In genomic region chr7:112156412-112156811, GRCh38 we compare ENCODE assay signal across 22 cellular contexts.
"Had no signal": no experiment of that assay in that cellular context is flagged by ENCODE, and none has a peak within 500 bp of the region (broad histone marks: within the 10 kb centered on the region; RNA-seq: fewer than 3 reads in every experiment).

No MANE protein-coding gene starts in this region.

- H3K9me3 ChIP-seq: body of pancreas had no signal

- H3K27ac Mint-ChIP-seq: activated CD4-positive, alpha-beta memory T cell treated with anti-CD3 and anti-CD28 coated beads, Interleukin-2, amount 10 ng/mL, durations not matched to agents 7 days and 5 days; activated CD4-positive, alpha-beta T cell treated with anti-CD3 and anti-CD28 coated beads for 36 hours; activated naive CD4-positive, alpha-beta T cell treated with anti-CD3 and anti-CD28 coated beads, Interleukin-2, amount 10 ng/mL, durations not matched to agents 7 days and 5 days; activated naive CD8-positive, alpha-beta T cell treated with anti-CD3 and anti-CD28 coated beads for 36 hours; activated T-helper 17 cell treated with anti-CD3 and anti-CD28 coated beads, Interleukin-2, amount 50 U/mL, for 72 hours; T-helper 2 cell treated with Interferon-gamma antibody and Interleukin-4, amounts not matched to agents 5 μg/mL and 100 μg/mL, for 36 hours had no signal

- H3K27ac ChIP-seq: body of pancreas, WERI-Rb-1 had no signal

- H3K36me3 ChIP-seq: WERI-Rb-1 had no signal

- H3K4me3 ChIP-seq: body of pancreas had no signal

- ATAC-seq: body of pancreas, PC-3 had no signal

- DNase-seq: activated CD4-positive, alpha-beta memory T cell treated with anti-CD3 and anti-CD28 coated beads, Interleukin-2, amount 10 ng/mL, durations not matched to agents 7 days and 5 days; activated CD4-positive, alpha-beta T cell treated with anti-CD3 and anti-CD28 coated beads, Interleukin-2, amount 50 U/mL, for 1 hour; activated gamma-delta T cell; activated naive CD4-positive, alpha-beta T cell treated with anti-CD3 and anti-CD28 coated beads, Interleukin-2, amount 10 ng/mL, durations not matched to agents 7 days and 5 days; activated naive CD8-positive, alpha-beta T cell treated with anti-CD3 and anti-CD28 coated beads for 36 hours; activated T-cell treated with anti-CD3 and anti-CD28 coated beads for 4 hours; activated T-cell treated with anti-CD3 and anti-CD28 coated beads, Interleukin-2, amount 50 U/mL, for 48 hours; anterior cingulate cortex; body of pancreas; central memory CD4-positive, alpha-beta T cell; NCI-H1092; NCI-H1694; NCI-H446; NCI-H524; NCI-H748 treated with DMSO at 0.1 percent for 48 hours; SHP77 treated with DMSO at 0.1 percent for 48 hours; WERI-Rb-1 had no signal

- H3K9me3 Mint-ChIP-seq: activated CD4-positive, alpha-beta memory T cell treated with anti-CD3 and anti-CD28 coated beads, Interleukin-2, amount 10 ng/mL, durations not matched to agents 7 days and 5 days; activated naive CD4-positive, alpha-beta T cell treated with anti-CD3 and anti-CD28 coated beads, Interleukin-2, amount 10 ng/mL, durations not matched to agents 7 days and 5 days; activated naive CD8-positive, alpha-beta T cell treated with anti-CD3 and anti-CD28 coated beads for 36 hours; activated T-helper 17 cell treated with anti-CD3 and anti-CD28 coated beads, Interleukin-2, amount 50 U/mL, for 72 hours; T-helper 2 cell treated with Interferon-gamma antibody and Interleukin-4, amounts not matched to agents 5 μg/mL and 100 μg/mL, for 36 hours had no signal

- H3K4me3 Mint-ChIP-seq: activated CD4-positive, alpha-beta memory T cell treated with anti-CD3 and anti-CD28 coated beads, Interleukin-2, amount 10 ng/mL, durations not matched to agents 7 days and 5 days; activated CD4-positive, alpha-beta T cell treated with anti-CD3 and anti-CD28 coated beads for 36 hours; activated naive CD4-positive, alpha-beta T cell treated with anti-CD3 and anti-CD28 coated beads, Interleukin-2, amount 10 ng/mL, durations not matched to agents 7 days and 5 days; activated naive CD8-positive, alpha-beta T cell treated with anti-CD3 and anti-CD28 coated beads for 36 hours; activated T-helper 17 cell treated with anti-CD3 and anti-CD28 coated beads, Interleukin-2, amount 50 U/mL, for 72 hours; T-helper 2 cell treated with Interferon-gamma antibody and Interleukin-4, amounts not matched to agents 5 μg/mL and 100 μg/mL, for 36 hours had no signal

- H3K27me3 ChIP-seq: body of pancreas had no signal

- H3K36me3 Mint-ChIP-seq: activated naive CD4-positive, alpha-beta T cell treated with anti-CD3 and anti-CD28 coated beads, Interleukin-2, amount 10 ng/mL, durations not matched to agents 7 days and 5 days; activated naive CD8-positive, alpha-beta T cell treated with anti-CD3 and anti-CD28 coated beads for 36 hours had no signal

- H3K4me1 Mint-ChIP-seq: activated CD4-positive, alpha-beta memory T cell treated with anti-CD3 and anti-CD28 coated beads, Interleukin-2, amount 10 ng/mL, durations not matched to agents 7 days and 5 days; activated CD4-positive, alpha-beta T cell treated with anti-CD3 and anti-CD28 coated beads for 36 hours; activated naive CD4-positive, alpha-beta T cell treated with anti-CD3 and anti-CD28 coated beads, Interleukin-2, amount 10 ng/mL, durations not matched to agents 7 days and 5 days; activated naive CD8-positive, alpha-beta T cell treated with anti-CD3 and anti-CD28 coated beads for 36 hours; activated T-helper 17 cell treated with anti-CD3 and anti-CD28 coated beads, Interleukin-2, amount 50 U/mL, for 72 hours had no signal

- FAIRE-seq: bronchial epithelial cell had no signal
